Comparison of ENCODE assay signal across 8 cellular contexts in the genomic region with DNA sequence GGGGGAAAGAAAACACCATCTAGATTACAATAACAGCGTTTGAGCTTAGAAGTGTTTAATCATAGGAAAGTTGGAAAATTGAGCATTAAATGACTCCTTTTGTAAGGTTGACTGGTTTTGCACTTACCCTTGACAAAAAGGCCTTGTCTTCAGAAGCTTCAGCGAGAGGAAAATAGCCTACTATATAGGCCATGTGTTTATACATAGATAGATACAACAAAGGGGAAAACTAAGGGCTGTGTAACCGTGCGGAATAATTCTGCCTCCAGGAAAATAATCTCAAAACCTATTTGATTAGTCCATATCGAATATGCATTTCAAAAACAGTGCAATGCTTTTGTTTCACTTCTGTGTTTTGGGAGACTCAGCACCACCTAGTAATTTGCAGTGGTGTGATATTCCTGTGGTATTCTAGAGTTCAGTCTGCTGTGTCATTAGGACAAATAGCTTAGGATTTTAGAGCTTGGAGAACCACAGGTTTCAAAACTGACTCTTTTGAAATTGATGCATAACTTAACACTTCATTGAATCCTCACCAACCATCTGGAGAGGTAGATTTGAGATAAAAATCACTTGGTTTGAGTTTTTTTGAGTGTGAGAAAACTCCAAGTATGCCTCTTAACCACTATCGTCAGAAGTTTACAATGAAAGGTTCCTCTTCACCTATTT.
DNase-seq lines count a peak whose midpoint lies in the region; ATAC-seq and TF ChIP-seq lines count a peak whose summit lies in the region.

No MANE protein-coding gene starts in this region.

- CTCF ChIA-PET in AG04449 (lab: Yijun Ruan, JAX): interaction anchor here (0.7 to 4.3 kb wide), 4 partner anchors 12 to 58 kb away, joined by 3 to 22 read pairs (median 6); no protein-coding TSS in a partner anchor

- POLR2A ChIA-PET in AG04449 (lab: Yijun Ruan, JAX): interaction anchor here (1.0 to 2.9 kb wide), 5 partner anchors 8 to 55 kb away, joined by 3 to 19 read pairs (median 7); partner anchors contain the start of gene B4GALT4

- H3K36me3 ChIP-seq in mucosa of rectum (ENCODE audit: control insufficient read depth in 2 of 2, insufficient read depth in 2 of 2, low read length in 2 of 2): no peaks in the 10 kb centered on the region

- TF ChIP-seq CTCF in AG04449 (IDR thresholded peaks at IDR 0.05; ENCODE audit: insufficient read depth, low read length, missing control alignments) (no peak), HFF-Myc (IDR thresholded peaks at IDR 0.05; ENCODE audit: low read depth, low read length, missing control alignments) (no peak), astrocyte of the spinal cord (IDR thresholded peaks at IDR 0.05; ENCODE audit: low read depth, low read length) (no peak)

- H3K9ac ChIP-seq in mucosa of rectum (ENCODE audit: low read depth in 1 of 2, low read length in 2 of 2): no peak overlapping the region

- DNase-seq in AG04449 (ENCODE audit: low read depth, low spot score) (no peak), HFF-Myc (ENCODE audit: extremely low read depth, low read depth) (no peak), astrocyte of the spinal cord (ENCODE audit: low read depth, low spot score) (peak; percentile 60), NCI-H1105 (lab: John Stamatoyannopoulos, UW) (no peak)
- no peak for DNase-seq in effector CD8-positive, alpha-beta T cell (lab: John Stamatoyannopoulos, UW)

- H3K27me3 ChIP-seq in mucosa of rectum (ENCODE audit: control insufficient read depth in 2 of 2, insufficient read depth in 2 of 2, low read length in 2 of 2): no peaks in the 10 kb centered on the region

- no peak overlapping the region for H3K27ac ChIP-seq in mucosa of rectum (ENCODE audit: low read depth in 2 of 2, low read length in 2 of 2)

- no peaks in the 10 kb centered on the region for H3K9me3 ChIP-seq in mucosa of rectum (ENCODE audit: control insufficient read depth in 2 of 2, low read length in 2 of 2)

- ATAC-seq in GM21825 (IDR thresholded peaks at IDR 0.05; ENCODE audit: unreplicated experiment) (no peak), HG03039 (IDR thresholded peaks at IDR 0.05; ENCODE audit: unreplicated experiment) (no peak)

- in situ Hi-C loops in astrocyte of the spinal cord (cut with HindIII; ENCODE audit: low sequenced_read_pairs): no loop called here

- peak overlapping the region; percentile 89 for H3K4me3 ChIP-seq in AG04449 (ENCODE audit: low read depth, low read length)
- H3K4me3 ChIP-seq in HFF-Myc (replicated peaks; ENCODE audit: low read depth, low read length): peak overlapping the region; percentile 76
- H3K4me3 ChIP-seq in astrocyte of the spinal cord (ENCODE audit: low read depth, low read length): peak overlapping the region; percentile 82
- peak overlapping the region; percentile 33 to 49 for H3K4me3 ChIP-seq in mucosa of rectum (ENCODE audit: low read length in 2 of 2)

- peaks cover 8 to 9% of the 10 kb centered on the region in 2 donors for H3K4me1 ChIP-seq in mucosa of rectum (ENCODE audit: control insufficient read depth in 2 of 2, insufficient read depth in 2 of 2, low read length in 2 of 2)
